In the genomic region with DNA sequence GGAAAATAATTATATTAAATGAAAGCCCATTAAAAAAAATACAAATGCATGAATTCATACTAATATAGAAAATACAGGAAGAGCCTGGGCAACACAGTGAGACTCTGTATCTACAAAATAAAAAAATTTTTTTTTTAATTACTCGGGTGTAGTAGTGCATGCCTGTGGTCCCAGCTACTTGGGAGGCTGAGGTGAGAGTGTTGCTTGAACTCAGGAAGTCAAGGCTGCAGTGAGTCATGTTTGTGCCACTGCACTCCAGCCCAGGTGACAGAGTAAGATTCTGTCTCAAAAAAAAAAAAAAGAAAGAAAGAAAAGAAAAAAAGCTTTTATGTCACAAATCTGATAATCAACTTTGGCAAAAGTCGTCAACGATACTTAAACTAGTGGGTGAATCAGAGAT, we compare ENCODE assay signal across 22 cellular contexts.
DNase-seq lines count a peak whose midpoint lies in the region; ATAC-seq lines count a peak whose summit lies in the region.
"Had no signal": no experiment of that assay in that cellular context is flagged by ENCODE, and none has a peak within 500 bp of the region (broad histone marks: within the 10 kb centered on the region; RNA-seq: fewer than 3 reads in every experiment).

No MANE protein-coding gene starts in this region.

- no peak overlapping the region for H3K4me3 ChIP-seq in Jurkat, Clone E6-1 (ENCODE audit: low read length)
- H3K4me3 ChIP-seq: colonic mucosa, right lobe of liver had no signal

- DNase-seq in EH (ENCODE audit: low read depth) (peak; percentile 34), astrocyte of the hippocampus (ENCODE audit: low read depth, low spot score) (peak; percentile 20), kidney tubule cell (ENCODE audit: low spot score) (peak; percentile 74), Kasumi-1 (lab: John Stamatoyannopoulos, UW) (no peak)
- peak; percentile 2 for DNase-seq in Jurkat, Clone E6-1 (ENCODE audit: low read depth, low spot score)
- no peak for DNase-seq in activated CD4-positive, CD25-positive, alpha-beta regulatory T cell (lab: John Stamatoyannopoulos, UW)
- DNase-seq: activated CD4-positive, alpha-beta T cell treated with anti-CD3 and anti-CD28 coated beads, Interleukin-2, amount 50 U/mL, for 1 hour; activated CD8-positive, alpha-beta memory T cell treated with anti-CD3 and anti-CD28 coated beads, Interleukin-2, amount 10 ng/mL, durations not matched to agents 7 days and 5 days; activated naive CD4-positive, alpha-beta T cell treated with anti-CD3 and anti-CD28 coated beads, Interleukin-2, amount 10 ng/mL, durations not matched to agents 7 days and 5 days; activated T-cell treated with anti-CD3 and anti-CD28 coated beads, Interleukin-2, amount 50 U/mL, for 48 hours; colonic mucosa; effector CD8-positive, alpha-beta T cell; GOT3; left cardiac atrium; MM.1S; NCI-H1436; NCI-H774; posterior cingulate gyrus; right lobe of liver; stimulated activated CD4-positive, alpha-beta T cell treated with anti-CD3 and anti-CD28 coated beads, Interleukin-2, amount 100 ng/mL, for 48 hours; WERI-Rb-1 had no signal

- no peak for ATAC-seq in HG03469 (IDR thresholded peaks at IDR 0.05; ENCODE audit: unreplicated experiment)
- ATAC-seq: activated CD8-positive, alpha-beta memory T cell treated with anti-CD3 and anti-CD28 coated beads, Interleukin-2, amount 10 ng/mL, durations not matched to agents 7 days and 5 days; left cardiac atrium; right lobe of liver had no signal

Comparison
In these comparisons a context has a peak if more than half of its experiments do, and no peak if none do; other contexts are left out.
1. DNase-seq: peak in EH (single experiment), Jurkat, Clone E6-1 (single experiment), astrocyte of the hippocampus (single experiment) and kidney tubule cell (single experiment); none in Kasumi-1 (0 of 2) and activated CD4-positive, CD25-positive, alpha-beta regulatory T cell (0 of 4).